8 cellular contexts compared by ENCODE assay signal in the genomic region with DNA sequence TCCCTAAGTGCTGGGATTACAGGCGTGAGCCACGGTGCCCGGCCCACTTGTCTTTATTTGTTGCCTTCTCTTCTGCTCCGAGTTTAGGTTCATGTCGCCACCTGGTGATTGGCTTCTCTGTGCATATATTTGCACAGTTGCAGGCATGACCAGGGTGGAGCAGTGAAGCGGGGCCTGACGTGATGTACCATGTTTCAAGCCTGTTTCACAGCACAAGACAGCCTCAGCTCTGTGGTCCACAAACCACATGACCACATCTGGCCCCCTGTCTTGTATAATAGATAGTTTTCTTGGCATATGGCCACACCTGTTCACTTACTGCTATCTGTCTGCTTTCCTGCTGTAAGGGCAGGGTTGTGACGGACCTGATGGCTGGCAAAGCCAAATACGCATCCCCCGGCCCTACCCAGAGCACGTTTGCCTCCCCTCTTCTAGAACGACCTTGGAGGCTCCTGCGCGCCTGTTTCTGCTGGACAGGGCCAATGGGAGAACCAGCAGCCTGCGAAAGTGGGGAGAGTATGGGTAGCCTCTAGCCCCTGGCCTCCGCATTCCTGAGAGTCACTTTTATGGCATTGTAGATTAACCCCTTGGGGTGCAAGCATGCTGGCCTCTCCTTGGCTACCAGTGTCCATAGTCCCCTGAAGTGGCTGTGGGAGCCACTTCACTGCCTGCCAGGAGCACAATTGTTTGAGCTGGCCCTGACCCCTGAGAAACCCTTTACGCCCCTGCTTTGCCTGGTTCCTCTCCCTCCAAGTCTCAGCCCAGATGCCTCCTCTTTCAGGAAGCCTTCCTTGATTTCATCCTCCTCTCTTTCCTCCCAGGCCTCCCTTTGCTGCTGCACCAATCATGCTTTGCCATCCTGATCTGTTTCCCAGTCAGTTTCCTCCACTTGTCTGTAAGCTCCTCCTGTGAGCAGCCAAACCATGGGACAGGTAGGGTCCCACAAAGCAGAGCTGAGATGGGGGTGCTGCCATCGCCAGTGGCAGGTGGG. TPM values are rescaled to one million over a fixed set of nuclear protein-coding genes. Genes with fewer than 3 reads are reported as not detected.
DNase-seq lines count a peak whose midpoint lies in the region; ATAC-seq lines count a peak whose summit lies in the region.

No MANE protein-coding gene starts in this region.

- no peak overlapping the region for H2BK15ac ChIP-seq in mesendoderm (replicated peaks; ENCODE audit: low read depth)

- H3K36me3 Mint-ChIP-seq in activated CD4-positive, alpha-beta T cell treated with anti-CD3 and anti-CD28 coated beads, Interleukin-2, amount 10 ng/mL, durations not matched to agents 7 days and 5 days (ENCODE audit: low read depth), result no peaks in the 10 kb centered on the region
- no peaks in the 10 kb centered on the region for H3K36me3 Mint-ChIP-seq in immature natural killer cell

- no peak overlapping the region for H4K8ac ChIP-seq in mesendoderm (ENCODE audit: low read depth, low read length)

- POLR2A ChIA-PET in activated CD4-positive, alpha-beta T cell treated with anti-CD3 and anti-CD28 coated beads, Interleukin-2, amount 10 ng/mL, durations not matched to agents 7 days and 5 days (lab: Charles Lee), result no interaction called here

- WGBS in mesendoderm (ENCODE audit: extremely low coverage, insufficient coverage, low lambda C conversion rate), result no CpG with 5 or more reads among the region's 18 CpGs

- ATAC-seq in GM18870 (IDR thresholded peaks at IDR 0.05; ENCODE audit: unreplicated experiment), result peak; percentile 92
- peak; percentile 91 for ATAC-seq in HG02981 (IDR thresholded peaks at IDR 0.05; ENCODE audit: unreplicated experiment)

- H3K4me3 ChIP-seq in mesendoderm (ENCODE audit: low read length), result no peak overlapping the region

- H3K27me3 Mint-ChIP-seq in activated CD4-positive, alpha-beta T cell treated with anti-CD3 and anti-CD28 coated beads, Interleukin-2, amount 10 ng/mL, durations not matched to agents 7 days and 5 days, result peaks cover 2% of the 10 kb centered on the region
- H3K27me3 Mint-ChIP-seq in immature natural killer cell (ENCODE audit: low read depth in 3 of 3), result peaks cover 2 to 3% (median 2%) of the 10 kb centered on the region in 3 donors

- no peak overlapping the region for H3K56ac ChIP-seq in mesendoderm (ENCODE audit: low read length)

- H3K9me3 Mint-ChIP-seq in activated CD4-positive, alpha-beta T cell treated with anti-CD3 and anti-CD28 coated beads, Interleukin-2, amount 10 ng/mL, durations not matched to agents 7 days and 5 days, result no peaks in the 10 kb centered on the region
- no peaks in the 10 kb centered on the region for H3K9me3 Mint-ChIP-seq in immature natural killer cell

- DNase-seq in DMS114 treated with DMSO at 0.1 percent for 48 hours (lab: John Stamatoyannopoulos, UW; ENCODE audit: unreplicated experiment) (peak; percentile 14), NCI-H2029 (lab: John Stamatoyannopoulos, UW) (peak; percentile 90), immature natural killer cell (peak; percentile 47 to 60 (median 53)), T-helper 9 cell (no peak), mesendoderm (no peak)
- DNase-seq in activated CD4-positive, alpha-beta T cell treated with anti-CD3 and anti-CD28 coated beads, Interleukin-2, amount 10 ng/mL, durations not matched to agents 7 days and 5 days, result peak; percentile 45

- H3K79me1 ChIP-seq in mesendoderm (ENCODE audit: low read length), result no peaks in the 10 kb centered on the region

- H3K4ac ChIP-seq in mesendoderm (ENCODE audit: low read depth, low read length), result no peak overlapping the region

- no peak overlapping the region for H2BK120ac ChIP-seq in mesendoderm (ENCODE audit: low read depth, low read length)

- no peaks in the 10 kb centered on the region for H3K4me1 ChIP-seq in mesendoderm (ENCODE audit: control insufficient read depth, low read depth, low read length)

- no peak overlapping the region for H3K23ac ChIP-seq in mesendoderm (ENCODE audit: low read length)

- H4K5ac ChIP-seq in mesendoderm (ENCODE audit: low read length), result no peak overlapping the region

- H3K18ac ChIP-seq in mesendoderm (ENCODE audit: low read length), result no peak overlapping the region

- H3K4me3 Mint-ChIP-seq in activated CD4-positive, alpha-beta T cell treated with anti-CD3 and anti-CD28 coated beads, Interleukin-2, amount 10 ng/mL, durations not matched to agents 7 days and 5 days, result no peak overlapping the region
- peak overlapping the region in 4 of 5 donors; percentile 0 to 46 (median 22) for H3K4me3 Mint-ChIP-seq in immature natural killer cell

- no peaks in the 10 kb centered on the region for H3K36me3 ChIP-seq in mesendoderm (ENCODE audit: control insufficient read depth, insufficient read depth, low read length)

- no peak overlapping the region for H3K9ac ChIP-seq in mesendoderm (ENCODE audit: low read length)

- H3K79me2 ChIP-seq in mesendoderm (ENCODE audit: control insufficient read depth, insufficient read depth, low read length), result no peaks in the 10 kb centered on the region

- peaks cover 1% of the 10 kb centered on the region for H3K4me1 Mint-ChIP-seq in activated CD4-positive, alpha-beta T cell treated with anti-CD3 and anti-CD28 coated beads, Interleukin-2, amount 10 ng/mL, durations not matched to agents 7 days and 5 days
- peaks cover 20 to 25% of the 10 kb centered on the region in 2 donors for H3K4me1 Mint-ChIP-seq in immature natural killer cell

- H3K27ac Mint-ChIP-seq in activated CD4-positive, alpha-beta T cell treated with anti-CD3 and anti-CD28 coated beads, Interleukin-2, amount 10 ng/mL, durations not matched to agents 7 days and 5 days, result no peak overlapping the region
- H3K27ac Mint-ChIP-seq in immature natural killer cell, result peak overlapping the region in 3 of 6 donors; percentile 72 to 78 (median 78)

- H3K27me3 ChIP-seq in mesendoderm (ENCODE audit: insufficient read depth, low read length, poor library complexity), result no peaks in the 10 kb centered on the region

- no peak overlapping the region for H3K4me2 ChIP-seq in mesendoderm (ENCODE audit: low read length)

- H3K27ac ChIP-seq in mesendoderm (ENCODE audit: low read depth, low read length), result no peak overlapping the region

- CTCF ChIA-PET in activated CD4-positive, alpha-beta T cell treated with anti-CD3 and anti-CD28 coated beads, Interleukin-2, amount 10 ng/mL, durations not matched to agents 7 days and 5 days (lab: Charles Lee), result interaction anchor here (1.1 to 1.7 kb wide), 4 partner anchors 9 to 28 kb away, joined by 3 to 4 read pairs (median 4); no protein-coding TSS in a partner anchor

- H2BK5ac ChIP-seq in mesendoderm (ENCODE audit: low read length), result no peak overlapping the region

- no peak overlapping the region for H2AK5ac ChIP-seq in mesendoderm (ENCODE audit: low read length)

RNA-seq across cellular contexts. Expression of a gene that starts 6.0 kb away (rescaled TPM):
- 10 to 100 TPM in 1 of 2 experiments, 1 to 10 TPM in 1; 8.2 to 10.8 TPM for total RNA-seq in activated CD4-positive, alpha-beta T cell treated with anti-CD3 and anti-CD28 coated beads, Interleukin-2, amount 10 ng/mL, durations not matched to agents 7 days and 5 days
- 10 to 100 TPM in 1 of 3 donors, 1 to 10 TPM in 2; 3.4 to 18.1 (median 4.2) TPM for polyA plus RNA-seq in immature natural killer cell
- polyA plus RNA-seq in mesendoderm (2013, experiment 1 of 2), result 0.17 TPM
- 0.13 TPM for polyA plus RNA-seq in mesendoderm (2013, experiment 2 of 2)

RNA-seq across cellular contexts. Expression of a gene that starts 34.4 kb away (rescaled TPM):
- under 1 TPM; 0.30 to 0.79 TPM for total RNA-seq in activated CD4-positive, alpha-beta T cell treated with anti-CD3 and anti-CD28 coated beads, Interleukin-2, amount 10 ng/mL, durations not matched to agents 7 days and 5 days
- polyA plus RNA-seq in immature natural killer cell, result 1 to 10 TPM in 1 of 3 donors, under 1 TPM in 2; 0.27 to 4.1 (median 0.43) TPM
- polyA plus RNA-seq in mesendoderm (2013, experiment 1 of 2), result 0.45 TPM
- polyA plus RNA-seq in mesendoderm (2013, experiment 2 of 2), result 0.55 TPM

Comparison
In these comparisons a context has a peak if more than half of its experiments do, and no peak if none do; other contexts are left out.
1. DNase-seq: peak in DMS114 treated with DMSO at 0.1 percent for 48 hours (single experiment), NCI-H2029 (single experiment), activated CD4-positive, alpha-beta T cell treated with anti-CD3 and anti-CD28 coated beads, Interleukin-2, amount 10 ng/mL, durations not matched to agents 7 days and 5 days (single experiment) and immature natural killer cell (3 of 3); none in T-helper 9 cell (single experiment) and mesendoderm (single experiment).